In genomic region chr17:79036609-79037008, GRCh38 we compare ENCODE assay signal across 11 cellular contexts. TPM values are rescaled to one million over a fixed set of nuclear protein-coding genes. Genes with fewer than 3 reads are reported as not detected.
DNase-seq lines count a peak whose midpoint lies in the region; ATAC-seq and TF ChIP-seq lines count a peak whose summit lies in the region.
"Had no signal": no experiment of that assay in that cellular context is flagged by ENCODE, and none has a peak within 500 bp of the region (broad histone marks: within the 10 kb centered on the region; RNA-seq: fewer than 3 reads in every experiment).

No MANE protein-coding gene starts in this region.

- CTCF ChIA-PET in A673 (lab: Charles Lee) (no interaction called here), mammary epithelial cell (lab: Charles Lee; ENCODE audit: low non-redundant PET) (interaction anchor here (0.5 kb wide), 1 partner anchor 16 kb away, joined by 4 read pairs; no protein-coding TSS in a partner anchor)

- peaks cover 4% of the 10 kb centered on the region for H3K4me1 ChIP-seq in A673 (ENCODE audit: insufficient read depth, low read length, poor library complexity, severe bottlenecking)
- peaks cover 51% of the 10 kb centered on the region for H3K4me1 ChIP-seq in mammary epithelial cell (ENCODE audit: insufficient read depth, low read length)
- H3K4me1 ChIP-seq in lower lobe of right lung, result peaks cover 42% of the 10 kb centered on the region

- H3K4me2 ChIP-seq in mammary epithelial cell (ENCODE audit: insufficient read depth, low read depth, low read length), result no peak overlapping the region

- H3K36me3 ChIP-seq in A673 (ENCODE audit: insufficient read depth, low read length, poor library complexity, severe bottlenecking), result no peaks in the 10 kb centered on the region
- no peaks in the 10 kb centered on the region for H3K36me3 ChIP-seq in mammary epithelial cell (ENCODE audit: insufficient read depth, low read length)
- H3K36me3 ChIP-seq in lower lobe of right lung, result no peaks in the 10 kb centered on the region

- H3K4me3 ChIP-seq in A673 (ENCODE audit: low read depth, low read length, poor library complexity, severe bottlenecking), result no peak overlapping the region
- H3K4me3 ChIP-seq in mammary epithelial cell (replicated peaks in 1 of 3; ENCODE audit: insufficient read depth in 1 of 3, low read depth in 2 of 3, low read length in 3 of 3), result no peak overlapping the region
- no peak overlapping the region for H3K4me3 ChIP-seq in lower lobe of right lung

- ATAC-seq in lower lobe of right lung (peak; percentile 72 to 77), HG03439 (IDR thresholded peaks at IDR 0.05; ENCODE audit: unreplicated experiment) (no peak)

- H3K9me3 ChIP-seq in A673 (ENCODE audit: low read depth, low read length, poor library complexity, severe bottlenecking), result no peaks in the 10 kb centered on the region
- H3K9me3 ChIP-seq in mammary epithelial cell (replicated peaks; ENCODE audit: insufficient read depth, low read length), result no peaks in the 10 kb centered on the region
- H3K9me3 ChIP-seq in lower lobe of right lung, result no peaks in the 10 kb centered on the region

- peak; percentile 39 for DNase-seq in A673 (ENCODE audit: low spot score)
- peak; percentile 93 for DNase-seq in M059J (ENCODE audit: low read depth)
- peak; percentile 91 for DNase-seq in mammary epithelial cell
- DNase-seq in lower lobe of right lung, result no peak
- DNase-seq in NCI-H187 treated with DMSO at 0.1 percent for 48 hours (lab: John Stamatoyannopoulos, UW), result no peak
- DNase-seq in COR-L47 (lab: John Stamatoyannopoulos, UW), result no peak
- no peak for DNase-seq in stimulated activated naive CD4-positive, alpha-beta T cell treated with Interleukin-2 at 50 U/mL for 16 hours (lab: John Stamatoyannopoulos, UW)
- DNase-seq: central memory CD4-positive, alpha-beta T cell; KG1 had no signal

- no peak overlapping the region for H3K27ac ChIP-seq in A673 (ENCODE audit: low read depth, low read length, poor library complexity, severe bottlenecking)
- peak overlapping the region; percentile 70 for H3K27ac ChIP-seq in mammary epithelial cell (ENCODE audit: insufficient read depth, low read depth, low read length)
- peak overlapping the region; percentile 1 for H3K27ac ChIP-seq in lower lobe of right lung
- H3K27ac ChIP-seq: C4-2B had no signal

- H3K9ac ChIP-seq in mammary epithelial cell (ENCODE audit: insufficient read depth, low read length), result no peak overlapping the region

- TF ChIP-seq CTCF in A673 (conservative IDR thresholded peaks at IDR 0.05; ENCODE audit: low read depth, low read length) (no peak), mammary epithelial cell (conservative IDR thresholded peaks at IDR 0.05 in 1 of 2, IDR thresholded peaks at IDR 0.05 in 1 of 2; ENCODE audit: extremely low read depth in 1 of 2, insufficient read depth in 1 of 2, low read depth in 1 of 2, low read length in 2 of 2) (no peak), lower lobe of right lung (IDR thresholded peaks at IDR 0.05) (no peak)

- H4K20me1 ChIP-seq in mammary epithelial cell (ENCODE audit: insufficient read depth, low read length), result no peaks in the 10 kb centered on the region

- no peaks in the 10 kb centered on the region for H3K79me2 ChIP-seq in mammary epithelial cell (ENCODE audit: insufficient read depth, low read length)

- POLR2A ChIA-PET in A673 (lab: Charles Lee; ENCODE audit: low non-redundant PET), result no interaction called here

- H3K27me3 ChIP-seq in A673 (replicated peaks; ENCODE audit: insufficient read depth, low read depth, low read length, poor library complexity) (no peaks in the 10 kb centered on the region), mammary epithelial cell (ENCODE audit: insufficient read depth, low read length) (no peaks in the 10 kb centered on the region), lower lobe of right lung (ENCODE audit: low read depth) (no peaks in the 10 kb centered on the region)

- in situ Hi-C loops in mammary epithelial cell (cut with MboI; ENCODE audit: low sequenced_read_pairs in 2 of 2), result no loop called here

- WGBS in mammary epithelial cell (ENCODE audit: low coverage, missing lambda C conversion rate), result 46% methylated on average over 2 of the region's 2 CpGs

- dilution Hi-C loops in mammary epithelial cell (cut with HindIII; ENCODE audit: low sequenced_read_pairs), result no loop called here

- H2AFZ ChIP-seq in mammary epithelial cell (ENCODE audit: low read depth, low read length), result peak overlapping the region; percentile 12

- BruUV-seq in A673 (replicated peaks; lab: Mats Ljungman, UMichigan) (no TSS peak), mammary epithelial cell (replicated peaks; lab: Mats Ljungman, UMichigan) (no TSS peak)

- intact Hi-C loops in A673 (cut with micrococcal nuclease; ENCODE audit: unreplicated experiment), result no loop called here
- intact Hi-C loops in mammary epithelial cell (cut with micrococcal nuclease), result no loop called here
- intact Hi-C loops in lower lobe of right lung (cut with DNase I), result no loop called here

RNA-seq across cellular contexts. Expression of gene C1QTNF1, which starts 12.6 kb away (rescaled TPM):
- total RNA-seq in A673 (2021) (3.8 and 6.3 TPM in 2 replicates), mammary epithelial cell (10 to 100 TPM; 13.2 to 22.0 TPM), lower lobe of right lung (24.9 TPM)
- 4.5 and 7.0 TPM in 2 replicates for total RNA-seq in M059J (2014; rRNA removed; shearing (Covaris generic))
- polyA plus RNA-seq in mammary epithelial cell, result 10.4 TPM
- polyA minus RNA-seq in mammary epithelial cell, result 10.4 TPM

RNA-seq across cellular contexts. Expression of gene CANT1, which starts 27.0 kb away (rescaled TPM):
- total RNA-seq in A673 (2021), result 54.2 and 67.9 TPM in 2 replicates
- total RNA-seq in M059J (2014; rRNA removed; shearing (Covaris generic)), result 70.5 and 85.3 TPM in 2 replicates
- total RNA-seq in mammary epithelial cell, result 10 to 100 TPM; 54.5 to 86.5 TPM
- polyA plus RNA-seq in mammary epithelial cell, result 61.6 TPM
- 59.7 TPM for polyA minus RNA-seq in mammary epithelial cell
- 54.4 TPM for total RNA-seq in lower lobe of right lung

RNA-seq across cellular contexts. Expression of gene ENGASE, which starts 38.0 kb away (rescaled TPM):
- total RNA-seq in A673 (2021) (24.4 and 33.6 TPM in 2 replicates), mammary epithelial cell (10 to 100 TPM; 11.8 to 24.2 TPM), lower lobe of right lung (56.4 TPM)
- total RNA-seq in M059J (2014; rRNA removed; shearing (Covaris generic)), result 1.4 and 5.0 TPM in 2 replicates
- 4.0 TPM for polyA plus RNA-seq in mammary epithelial cell
- polyA minus RNA-seq in mammary epithelial cell, result 4.9 TPM

RNA-seq across cellular contexts. Expression of gene LGALS3BP, which starts 56.9 kb away (rescaled TPM):
- 295 and 324 TPM in 2 replicates for total RNA-seq in A673 (2021)
- 787 and 1,162 TPM in 2 replicates for total RNA-seq in M059J (2014; rRNA removed; shearing (Covaris generic))
- total RNA-seq in mammary epithelial cell, result 100 to 1,000 TPM; 173 to 221 TPM
- polyA plus RNA-seq in mammary epithelial cell, result 109 TPM
- polyA minus RNA-seq in mammary epithelial cell, result 167 TPM
- 417 TPM for total RNA-seq in lower lobe of right lung

Comparison
In these comparisons a context has a peak if more than half of its experiments do, and no peak if none do; other contexts are left out.
1. DNase-seq: peak in A673 (single experiment), M059J (single experiment) and mammary epithelial cell (single experiment); none in lower lobe of right lung (single experiment), NCI-H187 treated with DMSO at 0.1 percent for 48 hours (single experiment), COR-L47 (single experiment) and stimulated activated naive CD4-positive, alpha-beta T cell treated with Interleukin-2 at 50 U/mL for 16 hours (single experiment).